In the genomic region with DNA sequence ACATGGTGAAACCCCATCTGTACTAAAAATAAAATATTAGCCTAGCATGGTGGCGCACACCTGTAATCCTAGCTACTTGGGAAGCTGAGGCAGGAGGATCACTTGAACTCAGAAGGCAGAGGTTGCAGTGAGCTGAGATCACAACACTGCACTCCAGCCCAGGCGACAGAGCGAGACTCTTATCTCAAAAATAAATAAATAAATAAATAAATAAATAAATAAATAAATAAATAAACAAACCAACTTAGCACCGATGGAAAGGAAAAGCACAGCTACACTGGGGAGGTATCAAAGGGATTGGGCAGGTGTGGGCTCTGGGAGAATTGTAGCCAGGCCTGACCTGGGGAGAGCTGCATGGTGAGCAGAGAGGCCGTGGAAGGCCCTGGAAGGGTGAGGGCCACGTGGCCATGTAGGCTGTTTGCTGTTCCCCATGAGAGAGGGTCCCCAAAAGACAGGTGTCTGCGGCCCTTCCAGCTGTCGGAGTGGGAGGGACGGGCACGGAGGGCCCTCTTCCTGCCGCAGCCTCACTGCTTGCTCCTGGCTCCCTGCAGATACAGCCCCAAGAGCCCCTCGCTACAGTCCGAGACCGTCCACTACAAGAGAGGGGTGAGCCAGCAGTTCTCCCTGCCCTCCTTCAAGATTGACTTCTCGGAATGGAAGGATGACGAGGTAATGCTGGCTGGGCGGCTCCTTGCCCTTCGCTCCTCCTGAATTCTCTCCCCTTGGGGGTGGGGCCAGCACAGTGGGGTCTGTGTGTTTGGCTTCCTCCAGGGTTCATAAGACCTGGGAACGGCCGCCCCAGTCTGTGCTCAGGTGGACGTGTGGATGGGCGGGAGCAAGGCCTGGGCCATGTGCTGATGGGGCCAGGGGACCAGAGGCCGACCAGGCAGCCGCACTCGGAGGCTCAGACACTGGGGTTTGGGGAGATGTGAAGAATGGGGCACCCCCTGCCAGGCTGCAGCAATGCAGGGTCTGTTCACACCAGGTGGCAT, we compare ENCODE assay signal across 26 cellular contexts. TPM values are rescaled to one million over a fixed set of nuclear protein-coding genes. Genes with fewer than 3 reads are reported as not detected.
DNase-seq lines count a peak whose midpoint lies in the region; FAIRE-seq and TF ChIP-seq lines count a peak whose summit lies in the region.
"Had no signal": no experiment of that assay in that cellular context is flagged by ENCODE, and none has a peak within 500 bp of the region (broad histone marks: within the 10 kb centered on the region; RNA-seq: fewer than 3 reads in every experiment).

No MANE protein-coding gene starts in this region.

- peak; percentile 67 for DNase-seq in H7
- no peak for DNase-seq in HuH-7.5 (ENCODE audit: low spot score)
- no peak for DNase-seq in GM12891 (ENCODE audit: insufficient read length, low spot score)
- no peak for DNase-seq in activated naive CD4-positive, alpha-beta T cell treated with anti-CD3 and anti-CD28 coated beads, Interleukin-2, amount 50 U/mL, for 16 hours
- DNase-seq in OCI-M2 (lab: John Stamatoyannopoulos, UW; ENCODE audit: unreplicated experiment), result no peak
- DNase-seq: Calu3; DMS79 treated with DMSO at 0.1 percent for 48 hours; GF-D8; KG1; MG63; NCI-H1105 treated with DMSO at 0.1 percent for 48 hours; NCI-H2029 treated with DMSO at 0.1 percent for 48 hours; NCI-H446 treated with DMSO at 0.1 percent for 48 hours; NCI-H526; NCI-H82; NK-92 treated with Interleukin-12 subunit alpha and Interleukin-12 subunit beta, amount 100 ng/mL, for 24 hours; RPMI8226; SHP77; T-cell had no signal

- WGBS in mesodermal cell (ENCODE audit: insufficient coverage in 2 of 2), 2 experiments, result 96 to 98% methylated on average over 19 to 21 of the region's 25 CpGs

- H3K27ac ChIP-seq in BLaER1 (no peak overlapping the region), cingulate gyrus (ENCODE audit: low read depth, low read length) (peak overlapping the region; percentile 47), mesodermal cell (ENCODE audit: low read depth, low read length, severe bottlenecking) (peak overlapping the region; percentile 23)

- peak overlapping the region; percentile 56 for H3K4me2 ChIP-seq in BLaER1

- no peak for TF ChIP-seq POLR2A in GM12891 (IDR thresholded peaks at IDR 0.05; ENCODE audit: low read depth, low read length)

- H3K4me3 ChIP-seq in BLaER1 (no peak overlapping the region), H7 (ENCODE audit: insufficient read depth, low read depth, low read length) (no peak overlapping the region), mesodermal cell (ENCODE audit: extremely low read depth, insufficient read depth, low read length, poor library complexity, severe bottlenecking) (no peak overlapping the region)
- H3K4me3 ChIP-seq: HAP-1, MG63 had no signal

- H3K27me3 ChIP-seq in BLaER1, result peaks cover 6% of the 10 kb centered on the region; the same call in 1 of the 2 replicates
- no peaks in the 10 kb centered on the region for H3K27me3 ChIP-seq in H7 (ENCODE audit: control insufficient read depth, insufficient read depth, low read length)
- H3K27me3 ChIP-seq: MG63 had no signal

- FAIRE-seq in GM12891 (lab: Jason Lieb, UNC), result no peak
- FAIRE-seq: GM12892, GM19239, HepG2 had no signal

- peaks cover 100% of the 10 kb centered on the region for H4K20me1 ChIP-seq in BLaER1

- no peak overlapping the region for H3K9ac ChIP-seq in BLaER1

- H3K9me3 ChIP-seq in BLaER1 (no peaks in the 10 kb centered on the region), mesodermal cell (ENCODE audit: control insufficient read depth, low read length) (no peaks in the 10 kb centered on the region)
- H3K9me3 ChIP-seq: HAP-1, MG63 had no signal

- H3K4me1 ChIP-seq in BLaER1 (peaks cover 93% of the 10 kb centered on the region), mesodermal cell (ENCODE audit: control insufficient read depth, insufficient read depth, low read length, poor library complexity, severe bottlenecking) (no peaks in the 10 kb centered on the region)
- H3K4me1 ChIP-seq: HAP-1 had no signal

- H3K36me3 ChIP-seq in BLaER1 (peaks cover 79% of the 10 kb centered on the region), H7 (replicated peaks; ENCODE audit: control insufficient read depth, insufficient read depth, low read length) (peaks cover 9% of the 10 kb centered on the region), mesodermal cell (ENCODE audit: control insufficient read depth, insufficient read depth, low read length) (peaks cover 71% of the 10 kb centered on the region)

TF ChIP-seq in GM12891, 5 proteins besides CTCF, POLR2A, EP300 and RAD21:
- TF ChIP-seq SPI1 (IDR thresholded peaks at IDR 0.05; ENCODE audit: low read depth, low read length) (no peak), POU2F2 (IDR thresholded peaks at IDR 0.05; ENCODE audit: low read depth, low read length) (no peak), POLR2AphosphoS5 (IDR thresholded peaks at IDR 0.05; ENCODE audit: low read depth, low read length) (no peak; the same call in 1 of the 2 replicates), TAF1 (IDR thresholded peaks at IDR 0.05; ENCODE audit: low read depth, low read length) (no peak), PAX5 (IDR thresholded peaks at IDR 0.05; ENCODE audit: insufficient read depth, low read length, severe bottlenecking) (no peak)

RNA-seq across cellular contexts. Expression of a gene that starts 32.4 kb away (rescaled TPM):
- total RNA-seq in H7 (2014; rRNA removed; shearing (Covaris generic)), result 35.6 and 42.8 TPM in 2 replicates
- 43.6 TPM for polyA plus RNA-seq in mesodermal cell (2013, experiment 1 of 2)
- polyA plus RNA-seq in mesodermal cell (2013, experiment 2 of 2), result 34.5 TPM
- polyA plus RNA-seq in GM12891 (2012; ENCODE audit: low read depth, missing spikeins), result 29.2 TPM

RNA-seq across cellular contexts. Expression of a gene that starts 36.4 kb away (rescaled TPM):
- 43.9 and 50.5 TPM in 2 replicates for total RNA-seq in H7 (2014; rRNA removed; shearing (Covaris generic))
- 28.0 TPM for polyA plus RNA-seq in mesodermal cell (2013, experiment 1 of 2)
- 23.2 TPM for polyA plus RNA-seq in mesodermal cell (2013, experiment 2 of 2)
- polyA plus RNA-seq in GM12891 (2012; ENCODE audit: low read depth, missing spikeins), result 28.9 TPM

RNA-seq across cellular contexts. Expression of a gene that starts 42.3 kb away (rescaled TPM):
- total RNA-seq in H7 (2014; rRNA removed; shearing (Covaris generic)), result 21.4 and 26.8 TPM in 2 replicates
- polyA plus RNA-seq in mesodermal cell (2013, experiment 1 of 2), result 28.9 TPM
- 28.7 TPM for polyA plus RNA-seq in mesodermal cell (2013, experiment 2 of 2)
- 20.7 TPM for polyA plus RNA-seq in GM12891 (2012; ENCODE audit: low read depth, missing spikeins)
